Comparison of ENCODE assay signal across 18 cellular contexts in genomic region chr6:111971181-111971829, GRCh38.
DNase-seq lines count a peak whose midpoint lies in the region; ATAC-seq and TF ChIP-seq lines count a peak whose summit lies in the region.
"Had no signal": no experiment of that assay in that cellular context is flagged by ENCODE, and none has a peak within 500 bp of the region (broad histone marks: within the 10 kb centered on the region; RNA-seq: fewer than 3 reads in every experiment).

No MANE protein-coding gene starts in this region.

- H3K14ac ChIP-seq in mesenchymal stem cell (ENCODE audit: low read length in 2 of 2) = no peak overlapping the region

- no peak overlapping the region for H4K8ac ChIP-seq in mesenchymal stem cell (ENCODE audit: low read length)

- H3K4me1 Mint-ChIP-seq in CD4-positive, alpha-beta memory T cell = peaks cover 24 to 49% (median 38%) of the 10 kb centered on the region in 4 donors
- H3K4me1 Mint-ChIP-seq in T-cell = peaks cover 59 to 69% (median 60%) of the 10 kb centered on the region in 3 donors

- no peak overlapping the region for H2BK120ac ChIP-seq in mesenchymal stem cell (ENCODE audit: low read depth, low read length)

- ATAC-seq in T-cell (replicated peaks in 1 of 4) = no peak
- ATAC-seq: left ventricle myocardium superior; stimulated activated naive CD8-positive, alpha-beta T cell treated with anti-CD3 and anti-CD28 coated beads, Interleukin-15, Interleukin-2, amounts not matched to agents 100 U/mL and 50 U/mL, for 24 hours had no signal

- TF ChIP-seq CTCF in Peyer's patch (IDR thresholded peaks at IDR 0.05) = no peak

- H3K23ac ChIP-seq in mesenchymal stem cell (ENCODE audit: low read length in 2 of 2) = no peak overlapping the region

- no peak overlapping the region for H4K91ac ChIP-seq in mesenchymal stem cell (ENCODE audit: low read length)

- H2AFZ ChIP-seq in ACC112 (ENCODE audit: low read length, unreplicated experiment) (peak overlapping the region; percentile 1), mesenchymal stem cell (ENCODE audit: low read depth, low read length) (no peak overlapping the region)

- H3K4me3 ChIP-seq in ACC112 (ENCODE audit: low read depth, low read length) = no peak overlapping the region
- no peak overlapping the region for H3K4me3 ChIP-seq in CD4-positive, alpha-beta memory T cell (ENCODE audit: low read length in 2 of 2)
- no peak overlapping the region for H3K4me3 ChIP-seq in mesenchymal stem cell (ENCODE audit: insufficient read depth in 1 of 2, low read depth in 1 of 2, low read length in 2 of 2)
- H3K4me3 ChIP-seq in Peyer's patch = no peak overlapping the region
- H3K4me3 ChIP-seq: sigmoid colon had no signal

- no peak overlapping the region for H2BK12ac ChIP-seq in mesenchymal stem cell (ENCODE audit: low read length in 2 of 2)

- no peak overlapping the region for H2BK5ac ChIP-seq in mesenchymal stem cell (ENCODE audit: low read depth, low read length, poor library complexity, severe bottlenecking)

- H3K18ac ChIP-seq in mesenchymal stem cell (ENCODE audit: low read depth in 1 of 2, low read length in 2 of 2) = no peak overlapping the region

- no peak overlapping the region for H3K4me3 Mint-ChIP-seq in CD4-positive, alpha-beta memory T cell
- H3K4me3 Mint-ChIP-seq in T-cell = no peak overlapping the region
- H3K4me3 Mint-ChIP-seq: activated naive CD8-positive, alpha-beta T cell treated with anti-CD3 and anti-CD28 coated beads, Interleukin-2, amount 10 ng/mL, durations not matched to agents 7 days and 5 days had no signal

- H3K36me3 ChIP-seq in ACC112 (ENCODE audit: insufficient read depth, low read length) (no peaks in the 10 kb centered on the region), mesenchymal stem cell (ENCODE audit: control insufficient read depth in 1 of 2, insufficient read depth in 2 of 2, low read depth in 1 of 2, low read length in 2 of 2) (no peaks in the 10 kb centered on the region), Peyer's patch (no peaks in the 10 kb centered on the region)
- no peaks in the 10 kb centered on the region for H3K36me3 ChIP-seq in CD4-positive, alpha-beta memory T cell (ENCODE audit: insufficient read depth, low read length)
- H3K36me3 ChIP-seq: sigmoid colon had no signal

- POLR2A ChIA-PET in CD4-positive, alpha-beta memory T cell (lab: Charles Lee; ENCODE audit: partially characterized antibody) = interaction anchor here (2.4 to 5.2 kb wide), 2 partner anchors 20 to 57 kb away, joined by 5 to 62 read pairs; no protein-coding TSS in a partner anchor
- POLR2A ChIA-PET in T-cell (lab: Charles Lee) = interaction anchor here in 1 of 2 donors (0.7 kb wide), 1 partner anchor 18 kb away, joined by 3 read pairs; no protein-coding TSS in a partner anchor

- H3K27ac ChIP-seq in ACC112 (ENCODE audit: low read depth, low read length) (peak overlapping the region; percentile 93), mesenchymal stem cell (ENCODE audit: low read length, poor library complexity, severe bottlenecking) (no peak overlapping the region), Peyer's patch (no peak overlapping the region)
- H3K27ac ChIP-seq in CD4-positive, alpha-beta memory T cell (ENCODE audit: low read depth, low read length) = no peak overlapping the region
- H3K27ac ChIP-seq: RWPE1 had no signal

- H3K27me3 ChIP-seq in ACC112 (ENCODE audit: insufficient read depth, low read length) = no peaks in the 10 kb centered on the region
- H3K27me3 ChIP-seq in CD4-positive, alpha-beta memory T cell (ENCODE audit: insufficient read depth, low read length) = no peaks in the 10 kb centered on the region
- no peaks in the 10 kb centered on the region for H3K27me3 ChIP-seq in mesenchymal stem cell (ENCODE audit: control insufficient read depth in 1 of 2, insufficient read depth in 1 of 2, low read length in 2 of 2)
- no peaks in the 10 kb centered on the region for H3K27me3 ChIP-seq in Peyer's patch
- H3K27me3 ChIP-seq: sigmoid colon had no signal

- no peak for TF ChIP-seq POLR2A in Peyer's patch (IDR thresholded peaks at IDR 0.05)

- H3K9me3 ChIP-seq in CD4-positive, alpha-beta memory T cell (ENCODE audit: control insufficient read depth in 1 of 2, low read length in 2 of 2) = no peaks in the 10 kb centered on the region
- H3K9me3 ChIP-seq in mesenchymal stem cell (ENCODE audit: control insufficient read depth, low read length) (no peaks in the 10 kb centered on the region), Peyer's patch (no peaks in the 10 kb centered on the region)
- H3K9me3 ChIP-seq: sigmoid colon had no signal

- intact Hi-C loops in CD4-positive, alpha-beta memory T cell (cut with micrococcal nuclease) = loop anchor here (5.0 kb wide), 1 partner anchor 44 kb away; no protein-coding TSS in a partner anchor

- no peak overlapping the region for H2AK5ac ChIP-seq in mesenchymal stem cell (ENCODE audit: low read length, severe bottlenecking)

- H3K79me2 ChIP-seq in ACC112 (ENCODE audit: control insufficient read depth, insufficient read depth, low read length, unreplicated experiment) = no peaks in the 10 kb centered on the region

- H3K4me1 ChIP-seq in ACC112 (ENCODE audit: control insufficient read depth, insufficient read depth, low read length, unreplicated experiment) (peaks cover 32% of the 10 kb centered on the region), mesenchymal stem cell (ENCODE audit: control insufficient read depth, insufficient read depth, low read depth, low read length) (no peaks in the 10 kb centered on the region), Peyer's patch (no peaks in the 10 kb centered on the region)
- peaks cover 29% of the 10 kb centered on the region for H3K4me1 ChIP-seq in CD4-positive, alpha-beta memory T cell (ENCODE audit: insufficient read depth, low read length)

- WGBS in mesenchymal stem cell = 61% methylated on average over 7 of the region's 7 CpGs

- DNase-seq in CD4-positive, alpha-beta memory T cell = no peak
- DNase-seq in T-cell = no peak
- peak; percentile 20 for DNase-seq in mesenchymal stem cell
- no peak for DNase-seq in NCI-H1436 treated with DMSO at 0.1 percent for 48 hours (lab: John Stamatoyannopoulos, UW)
- no peak for DNase-seq in Peyer's patch
- DNase-seq in NCI-H82 (lab: John Stamatoyannopoulos, UW) = no peak
- DNase-seq in germinal center (ENCODE audit: low spot score) = no peak
- DNase-seq: activated CD4-positive, alpha-beta T cell treated with anti-CD3 and anti-CD28 coated beads, Interleukin-2, amount 50 U/mL, for 1 hour; activated naive CD8-positive, alpha-beta T cell treated with anti-CD3 and anti-CD28 coated beads, Interleukin-2, amount 10 ng/mL, durations not matched to agents 7 days and 5 days; left ventricle myocardium superior; NCI-H1436; NK-92 treated with Interleukin-12 subunit alpha and Interleukin-12 subunit beta, amount 100 ng/mL, for 24 hours; sigmoid colon; stimulated activated CD4-positive, alpha-beta T cell treated with anti-CD3 and anti-CD28 coated beads, Interleukin-1b, Interleukin-23, amount 100 ng/mL, for 48 hours; stimulated activated naive CD8-positive, alpha-beta T cell treated with anti-CD3 and anti-CD28 coated beads, Interleukin-15, Interleukin-2, amounts not matched to agents 100 U/mL and 50 U/mL, for 24 hours; SW 1271 had no signal

- CTCF ChIA-PET in CD4-positive, alpha-beta memory T cell (lab: Charles Lee; ENCODE audit: partially characterized antibody) = interaction anchor here (1.7 kb wide), 1 partner anchor 21 kb away, joined by 5 read pairs; no protein-coding TSS in a partner anchor
- CTCF ChIA-PET in T-cell (lab: Charles Lee) = no interaction called here

- H3K27ac Mint-ChIP-seq in CD4-positive, alpha-beta memory T cell = peak overlapping the region in 5 of 7 donors; percentile 32 to 95 (median 84)
- H3K27ac Mint-ChIP-seq in T-cell = peak overlapping the region; percentile 92 to 97
- H3K27ac Mint-ChIP-seq: activated naive CD8-positive, alpha-beta T cell treated with anti-CD3 and anti-CD28 coated beads, Interleukin-2, amount 10 ng/mL, durations not matched to agents 7 days and 5 days had no signal

- H3K79me1 ChIP-seq in mesenchymal stem cell (replicated peaks; ENCODE audit: low read length, poor library complexity, severe bottlenecking) = no peaks in the 10 kb centered on the region

- no peak overlapping the region for H2BK15ac ChIP-seq in mesenchymal stem cell (ENCODE audit: low read depth, poor library complexity, severe bottlenecking)

- H3K4me2 ChIP-seq in mesenchymal stem cell (ENCODE audit: low read length, poor library complexity, severe bottlenecking) = no peak overlapping the region

- no peak overlapping the region for H3K4ac ChIP-seq in mesenchymal stem cell (ENCODE audit: low read depth in 1 of 2, low read length in 2 of 2)

- no peaks in the 10 kb centered on the region for H3K36me3 Mint-ChIP-seq in CD4-positive, alpha-beta memory T cell
- peaks cover 3% of the 10 kb centered on the region for H3K36me3 Mint-ChIP-seq in T-cell
- H3K36me3 Mint-ChIP-seq: activated naive CD8-positive, alpha-beta T cell treated with anti-CD3 and anti-CD28 coated beads, Interleukin-2, amount 10 ng/mL, durations not matched to agents 7 days and 5 days had no signal

- peak overlapping the region; percentile 5 for H3K9ac ChIP-seq in mesenchymal stem cell (ENCODE audit: low read length)

- peaks cover 0 to 2% (median 0%) of the 10 kb centered on the region in 8 donors for H3K9me3 Mint-ChIP-seq in CD4-positive, alpha-beta memory T cell
- H3K9me3 Mint-ChIP-seq in T-cell = peaks cover 0 to 3% (median 0%) of the 10 kb centered on the region in 3 donors
- H3K9me3 Mint-ChIP-seq: activated naive CD8-positive, alpha-beta T cell treated with anti-CD3 and anti-CD28 coated beads, Interleukin-2, amount 10 ng/mL, durations not matched to agents 7 days and 5 days had no signal

- no peaks in the 10 kb centered on the region for H3K27me3 Mint-ChIP-seq in CD4-positive, alpha-beta memory T cell
- H3K27me3 Mint-ChIP-seq in T-cell = no peaks in the 10 kb centered on the region
